ENCODE assay signal across 1 cellular context in genomic region chr2:15560988-15561573, GRCh38.
A peak's percentile ranks its signal among the peaks of the same experiment; 100 is the strongest.
TF ChIP-seq lines count a peak whose summit lies in the region.

Gene NBAS (minus strand): TSS chr2:15561334. CDS start chr2:15561304, 30 bp downstream.

TF ChIP-seq in WTC11, 78 proteins besides CTCF, POLR2A, EP300 and RAD21 (continued from another document):
- TF ChIP-seq, protein P1, sequence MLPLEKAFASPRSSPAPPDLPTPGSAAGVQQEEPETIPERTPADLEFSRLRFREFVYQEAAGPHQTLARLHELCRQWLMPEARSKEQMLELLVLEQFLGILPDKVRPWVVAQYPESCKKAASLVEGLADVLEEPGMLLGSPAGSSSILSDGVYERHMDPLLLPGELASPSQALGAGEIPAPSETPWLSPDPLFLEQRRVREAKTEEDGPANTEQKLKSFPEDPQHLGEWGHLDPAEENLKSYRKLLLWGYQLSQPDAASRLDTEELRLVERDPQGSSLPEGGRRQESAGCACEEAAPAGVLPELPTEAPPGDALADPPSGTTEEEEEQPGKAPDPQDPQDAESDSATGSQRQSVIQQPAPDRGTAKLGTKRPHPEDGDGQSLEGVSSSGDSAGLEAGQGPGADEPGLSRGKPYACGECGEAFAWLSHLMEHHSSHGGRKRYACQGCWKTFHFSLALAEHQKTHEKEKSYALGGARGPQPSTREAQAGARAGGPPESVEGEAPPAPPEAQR (CRISPR knock-in tag; IDR thresholded peaks at IDR 0.05), result no peak
- TF ChIP-seq SMAD4 (CRISPR knock-in tag; IDR thresholded peaks at IDR 0.05), result no peak
- no peak for TF ChIP-seq ZMAT4 (CRISPR knock-in tag; IDR thresholded peaks at IDR 0.05)
- TF ChIP-seq NR2C2 (CRISPR knock-in tag; IDR thresholded peaks at IDR 0.05), result no peak
- TF ChIP-seq GTF2I (CRISPR knock-in tag; conservative IDR thresholded peaks at IDR 0.05), result no peak
- peak; percentile 70 for TF ChIP-seq ETV6 (CRISPR knock-in tag; IDR thresholded peaks at IDR 0.05)
- TF ChIP-seq, protein P2, sequence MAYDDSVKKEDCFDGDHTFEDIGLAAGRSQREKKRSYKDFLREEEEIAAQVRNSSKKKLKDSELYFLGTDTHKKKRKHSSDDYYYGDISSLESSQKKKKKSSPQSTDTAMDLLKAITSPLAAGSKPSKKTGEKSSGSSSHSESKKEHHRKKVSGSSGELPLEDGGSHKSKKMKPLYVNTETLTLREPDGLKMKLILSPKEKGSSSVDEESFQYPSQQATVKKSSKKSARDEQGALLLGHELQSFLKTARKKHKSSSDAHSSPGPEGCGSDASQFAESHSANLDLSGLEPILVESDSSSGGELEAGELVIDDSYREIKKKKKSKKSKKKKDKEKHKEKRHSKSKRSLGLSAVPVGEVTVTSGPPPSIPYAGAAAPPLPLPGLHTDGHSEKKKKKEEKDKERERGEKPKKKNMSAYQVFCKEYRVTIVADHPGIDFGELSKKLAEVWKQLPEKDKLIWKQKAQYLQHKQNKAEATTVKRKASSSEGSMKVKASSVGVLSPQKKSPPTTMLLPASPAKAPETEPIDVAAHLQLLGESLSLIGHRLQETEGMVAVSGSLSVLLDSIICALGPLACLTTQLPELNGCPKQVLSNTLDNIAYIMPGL (CRISPR knock-in tag; IDR thresholded peaks at IDR 0.05), result 0 out of 2 replicates have a peak, but pooled peaks have one; percentile 47
- no peak for TF ChIP-seq TP53 (CRISPR knock-in tag; IDR thresholded peaks at IDR 0.05)
- TF ChIP-seq PRRX2 (CRISPR knock-in tag; IDR thresholded peaks at IDR 0.05), result no peak
- TF ChIP-seq, protein P3, sequence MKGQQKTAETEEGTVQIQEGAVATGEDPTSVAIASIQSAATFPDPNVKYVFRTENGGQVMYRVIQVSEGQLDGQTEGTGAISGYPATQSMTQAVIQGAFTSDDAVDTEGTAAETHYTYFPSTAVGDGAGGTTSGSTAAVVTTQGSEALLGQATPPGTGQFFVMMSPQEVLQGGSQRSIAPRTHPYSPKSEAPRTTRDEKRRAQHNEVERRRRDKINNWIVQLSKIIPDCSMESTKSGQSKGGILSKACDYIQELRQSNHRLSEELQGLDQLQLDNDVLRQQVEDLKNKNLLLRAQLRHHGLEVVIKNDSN (CRISPR knock-in tag; IDR thresholded peaks at IDR 0.05), result no peak
- no peak for TF ChIP-seq MYBL2 (CRISPR knock-in tag; IDR thresholded peaks at IDR 0.05)
- no peak for TF ChIP-seq NFYB (CRISPR knock-in tag; conservative IDR thresholded peaks at IDR 0.05; ENCODE audit: low read depth)
- TF ChIP-seq ZNF671 (CRISPR knock-in tag; IDR thresholded peaks at IDR 0.05), result no peak
- TF ChIP-seq FOXJ3 (CRISPR knock-in tag; IDR thresholded peaks at IDR 0.05; ENCODE audit: borderline replicate concordance), result no peak
- peak; percentile 38; the same call in 1 of the 2 replicates for TF ChIP-seq ARID4B (CRISPR knock-in tag; IDR thresholded peaks at IDR 0.05; ENCODE audit: borderline replicate concordance)
- TF ChIP-seq ATF1 (CRISPR knock-in tag; IDR thresholded peaks at IDR 0.05), result no peak
- no peak for TF ChIP-seq ATF2 (CRISPR knock-in tag; IDR thresholded peaks at IDR 0.05; ENCODE audit: borderline replicate concordance, low read depth)
- TF ChIP-seq, protein P4, sequence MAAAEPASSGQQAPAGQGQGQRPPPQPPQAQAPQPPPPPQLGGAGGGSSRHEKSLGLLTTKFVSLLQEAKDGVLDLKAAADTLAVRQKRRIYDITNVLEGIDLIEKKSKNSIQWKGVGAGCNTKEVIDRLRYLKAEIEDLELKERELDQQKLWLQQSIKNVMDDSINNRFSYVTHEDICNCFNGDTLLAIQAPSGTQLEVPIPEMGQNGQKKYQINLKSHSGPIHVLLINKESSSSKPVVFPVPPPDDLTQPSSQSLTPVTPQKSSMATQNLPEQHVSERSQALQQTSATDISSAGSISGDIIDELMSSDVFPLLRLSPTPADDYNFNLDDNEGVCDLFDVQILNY (CRISPR knock-in tag; IDR thresholded peaks at IDR 0.05), result no peak
- no peak for TF ChIP-seq NFATC4 (CRISPR knock-in tag; IDR thresholded peaks at IDR 0.05)
- TF ChIP-seq ZNF121 (CRISPR knock-in tag; IDR thresholded peaks at IDR 0.05), result no peak
- TF ChIP-seq ZNF138 (CRISPR knock-in tag; conservative IDR thresholded peaks at IDR 0.05), result no peak
- no peak for TF ChIP-seq NR1H2 (CRISPR knock-in tag; IDR thresholded peaks at IDR 0.05)
